In genomic region chr3:4670352-4670751, GRCh38 we compare ENCODE assay signal across 11 cellular contexts.
DNase-seq lines count a peak whose midpoint lies in the region; ATAC-seq and TF ChIP-seq lines count a peak whose summit lies in the region.
"Had no signal": no experiment of that assay in that cellular context is flagged by ENCODE, and none has a peak within 500 bp of the region (broad histone marks: within the 10 kb centered on the region; RNA-seq: fewer than 3 reads in every experiment).

No MANE protein-coding gene starts in this region.

- DNase-seq in NCI-H748 (lab: John Stamatoyannopoulos, UW; ENCODE audit: unreplicated experiment) (peak; percentile 22), NCI-H748 treated with DMSO at 0.1 percent for 48 hours (lab: John Stamatoyannopoulos, UW) (no peak), cardiac fibroblast (ENCODE audit: low read depth in 2 of 2) (peak in 1 of 2 donors; percentile 19), aorta (no peak), foreskin melanocyte (no peak), lower leg skin (ENCODE audit: low spot score in 2 of 2) (no peak)
- DNase-seq: left ventricle myocardium superior, NCI-H2081 treated with DMSO at 0.1 percent for 48 hours, upper lobe of left lung had no signal

- no peak overlapping the region for H3K27ac ChIP-seq in parathyroid adenoma
- no peak overlapping the region for H3K27ac ChIP-seq in aorta (ENCODE audit: low read depth in 1 of 2, low read length in 2 of 2)
- H3K27ac ChIP-seq: upper lobe of left lung had no signal

- no peaks in the 10 kb centered on the region for H3K4me1 ChIP-seq in parathyroid adenoma
- peaks cover 0 to 3% of the 10 kb centered on the region in 2 donors for H3K4me1 ChIP-seq in aorta (ENCODE audit: control insufficient read depth in 1 of 2, insufficient read depth in 2 of 2, low read length in 2 of 2)
- H3K4me1 ChIP-seq: upper lobe of left lung had no signal

- H3K36me3 ChIP-seq in parathyroid adenoma (ENCODE audit: control insufficient read depth, insufficient read depth, low read length) (no peaks in the 10 kb centered on the region), aorta (ENCODE audit: control insufficient read depth in 1 of 2, insufficient read depth in 2 of 2, low read length in 1 of 2) (peaks cover 9 to 17% of the 10 kb centered on the region in 2 donors)

- TF ChIP-seq CTCF in LNCAP (IDR thresholded peaks at IDR 0.05) (peak; percentile 46; the same call in 1 of the 2 replicates), cardiac fibroblast (IDR thresholded peaks at IDR 0.05; ENCODE audit: low read depth, low read length) (peak; percentile 29), parathyroid adenoma (IDR thresholded peaks at IDR 0.05) (peak; percentile 60), lower leg skin (IDR thresholded peaks at IDR 0.05) (no peak)

- no peak overlapping the region for H3K9ac ChIP-seq in parathyroid adenoma

- H3K9me3 ChIP-seq in parathyroid adenoma (ENCODE audit: control insufficient read depth, low read length) (no peaks in the 10 kb centered on the region), aorta (ENCODE audit: control insufficient read depth, low read length) (no peaks in the 10 kb centered on the region)
- H3K9me3 ChIP-seq: upper lobe of left lung had no signal

- intact Hi-C loops in aorta (cut with DNase I): no loop called here
- intact Hi-C loops in lower leg skin (cut with DNase I; ENCODE audit: low total_unique reads): no loop called here

- H3K4me2 ChIP-seq in parathyroid adenoma (ENCODE audit: low read length): no peak overlapping the region

- no peaks in the 10 kb centered on the region for H3K79me2 ChIP-seq in parathyroid adenoma

- 70 to 72% methylated on average over 5 of the region's 5 CpGs for WGBS in aorta, 2 donors
- WGBS in lower leg skin, 2 donors: 64 to 66% methylated on average over 5 of the region's 5 CpGs

- no peak overlapping the region for H2AFZ ChIP-seq in parathyroid adenoma

- ATAC-seq in aorta (ENCODE audit: low FRiP score): no peak
- ATAC-seq: left ventricle myocardium superior had no signal

- TF ChIP-seq POLR2A in lower leg skin (IDR thresholded peaks at IDR 0.05): no peak

- no peak overlapping the region for H3K4me3 ChIP-seq in cardiac fibroblast (replicated peaks in 1 of 2; ENCODE audit: low read depth in 2 of 2, low read length in 2 of 2)
- no peak overlapping the region for H3K4me3 ChIP-seq in parathyroid adenoma (ENCODE audit: low read depth, low read length)
- H3K4me3 ChIP-seq in aorta (ENCODE audit: low read length in 2 of 2): no peak overlapping the region
- H3K4me3 ChIP-seq in lower leg skin (ENCODE audit: low read depth, poor library complexity, severe bottlenecking): no peak overlapping the region
- H3K4me3 ChIP-seq: upper lobe of left lung had no signal

- H3K27me3 ChIP-seq in parathyroid adenoma (ENCODE audit: control insufficient read depth, insufficient read depth, low read length) (no peaks in the 10 kb centered on the region), aorta (ENCODE audit: control insufficient read depth in 1 of 2, insufficient read depth in 2 of 2, low read length in 1 of 2) (no peaks in the 10 kb centered on the region)
- H3K27me3 ChIP-seq: upper lobe of left lung had no signal

Comparison
In these comparisons a context has a peak if more than half of its experiments do, and no peak if none do; other contexts are left out.
1. CTCF ChIP-seq: peak in LNCAP (single experiment), cardiac fibroblast (single experiment) and parathyroid adenoma (single experiment); none in lower leg skin (0 of 3).